In the genomic region with DNA sequence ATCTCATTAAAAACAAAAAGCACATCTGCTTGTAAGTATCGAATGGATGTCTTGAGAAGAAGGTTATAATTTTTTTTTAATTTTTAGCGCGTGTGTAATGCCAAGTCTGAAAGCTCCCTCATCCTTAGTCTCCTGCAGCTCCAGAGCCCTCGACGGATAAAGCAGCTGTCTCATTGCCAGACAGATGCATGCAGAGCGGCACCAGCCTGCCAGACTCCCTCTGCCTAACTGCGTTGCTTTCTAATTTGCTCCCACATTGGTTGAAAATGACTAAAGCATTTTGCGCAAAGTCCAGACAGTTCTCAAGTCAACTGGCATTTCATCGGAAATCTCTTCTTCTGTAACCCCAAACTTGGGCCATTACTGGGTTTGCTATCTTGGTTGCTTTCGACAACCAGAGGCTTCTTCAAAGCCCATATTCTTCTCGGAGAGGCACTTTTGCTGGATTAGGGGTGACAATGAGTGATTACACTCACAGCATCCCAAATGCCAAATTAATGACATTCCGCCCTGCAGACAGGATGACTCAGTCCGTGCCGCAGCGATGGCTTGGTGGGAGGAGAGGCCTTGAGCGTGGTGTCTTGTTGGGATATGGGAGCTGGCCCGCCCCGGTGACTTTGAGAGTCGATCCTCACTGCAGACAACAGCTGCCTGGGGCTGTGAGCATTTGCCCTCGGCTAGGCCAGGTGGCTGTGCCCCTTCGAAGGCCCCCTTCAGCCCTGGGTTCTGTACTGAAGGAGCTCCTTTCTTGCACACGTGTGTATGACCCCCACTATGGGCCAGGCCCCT, we compare ENCODE assay signal across 33 cellular contexts. TPM values are rescaled to one million over a fixed set of nuclear protein-coding genes. Genes with fewer than 3 reads are reported as not detected.
DNase-seq lines count a peak whose midpoint lies in the region; ATAC-seq, FAIRE-seq and TF ChIP-seq lines count a peak whose summit lies in the region.
"Had no signal": no experiment of that assay in that cellular context is flagged by ENCODE, and none has a peak within 500 bp of the region (broad histone marks: within the 10 kb centered on the region; RNA-seq: fewer than 3 reads in every experiment).

No MANE protein-coding gene starts in this region.

- H2AFZ ChIP-seq in HCT116 (ENCODE audit: low read depth, low read length, poor library complexity, severe bottlenecking), result no peak overlapping the region

- no peak for TF ChIP-seq RAD21 in HCT116 (IDR thresholded peaks at IDR 0.05; ENCODE audit: low read depth)

- in situ Hi-C loops in HAP-1 (cut with MboI; ENCODE audit: low sequenced_read_pairs), result no loop called here

- H3K36me3 ChIP-seq in A673 (ENCODE audit: insufficient read depth, low read length, poor library complexity, severe bottlenecking), result peaks cover 69% of the 10 kb centered on the region
- H3K36me3 ChIP-seq in HCT116 (ENCODE audit: control insufficient read depth in 1 of 2, insufficient read depth in 2 of 2, low read length in 2 of 2), result no peaks in the 10 kb centered on the region
- H3K36me3 ChIP-seq in HAP-1 (replicated peaks), result no peaks in the 10 kb centered on the region
- H3K36me3 ChIP-seq: BLaER1 treated with 17β-estradiol and CSF1 and Interleukin-3, amounts not matched to agents 10 nM and 100 nM; cardiac muscle cell; right lobe of liver had no signal

- H3K9me3 ChIP-seq in A673 (ENCODE audit: low read depth, low read length, poor library complexity, severe bottlenecking) (no peaks in the 10 kb centered on the region), HCT116 (ENCODE audit: control insufficient read depth in 1 of 2, insufficient read depth in 1 of 2, low read depth in 1 of 2, low read length in 2 of 2) (no peaks in the 10 kb centered on the region), HAP-1 (no peaks in the 10 kb centered on the region)
- H3K9me3 ChIP-seq: esophagus muscularis mucosa, right lobe of liver had no signal

- H3K79me2 ChIP-seq in HCT116 (ENCODE audit: insufficient read depth, low read length), result no peaks in the 10 kb centered on the region

- H3K9me2 ChIP-seq in HCT116 (ENCODE audit: insufficient read depth), result no peaks in the 10 kb centered on the region

- RAD21 ChIA-PET in HCT116 (lab: Charles Lee; ENCODE audit: low non-redundant PET in 1 of 2, low total read pairs in 2 of 2, uncharacterized antibody in 2 of 2, unreplicated experiment in 2 of 2), result no interaction called here

- intact Hi-C loops in A673 (cut with micrococcal nuclease; ENCODE audit: unreplicated experiment) (no loop called here), HCT116 (cut with micrococcal nuclease) (no loop called here)

- peak; percentile 90 for DNase-seq in A673 (ENCODE audit: low spot score)
- no peak for DNase-seq in HCT116 (ENCODE audit: low read depth, low spot score)
- DNase-seq in islet precursor cell, result peak; percentile 89
- no peak for DNase-seq in HAP-1 (ENCODE audit: low spot score in 2 of 2)
- DNase-seq in H54 (ENCODE audit: insufficient read length, low spot score), result no peak
- DNase-seq in DMS153 treated with DMSO at 0.1 percent for 48 hours (lab: John Stamatoyannopoulos, UW; ENCODE audit: unreplicated experiment), result no peak
- DNase-seq in activated CD8-positive, alpha-beta memory T cell treated with anti-CD3 and anti-CD28 coated beads, Interleukin-2, amount 50 U/mL, for 4 hours, result no peak
- DNase-seq: activated CD4-positive, alpha-beta T cell treated with anti-CD3 and anti-CD28 coated beads for 36 hours; activated effector memory CD4-positive, alpha-beta T cell treated with anti-CD3 and anti-CD28 coated beads, Interleukin-2, amount 50 U/mL, for 16 hours; activated naive CD8-positive, alpha-beta T cell treated with anti-CD3 and anti-CD28 coated beads for 36 hours; aorta; cortex of kidney; DMS153; foreskin keratinocyte; GDM1; Karpas-422; kidney glomerular epithelial cell; naive B cell; NCI-H1436; NCI-H2081; NCI-H446 treated with DMSO at 0.1 percent for 48 hours; PC-3; Right ventricle myocardium superior; stimulated activated CD4-positive, alpha-beta T cell treated with anti-CD3 and anti-CD28 coated beads, Interleukin-12 subunit alpha, Interleukin-12 subunit beta, amount 100 ng/mL, for 4 hours; stimulated activated CD4-positive, alpha-beta T cell treated with anti-CD3 and anti-CD28 coated beads, Interleukin-4, amount 100 ng/mL, for 1 hour; T-helper 9 cell; trophoblast cell had no signal

- H3K27ac ChIP-seq in A673 (ENCODE audit: low read depth, low read length, poor library complexity, severe bottlenecking) (peak overlapping the region; percentile 43), HCT116 (ENCODE audit: low read depth, low read length) (no peak overlapping the region), angular gyrus (ENCODE audit: low read depth, low read length) (peak overlapping the region; percentile 74)
- H3K27ac ChIP-seq: BLaER1 treated with 17β-estradiol and CSF1 and Interleukin-3, amounts not matched to agents 10 nM and 100 nM; cardiac muscle cell; foreskin keratinocyte; right lobe of liver had no signal

- TF ChIP-seq CTCF in A673 (conservative IDR thresholded peaks at IDR 0.05; ENCODE audit: low read depth, low read length) (no peak), HCT116 (IDR thresholded peaks at IDR 0.05 in 2 of 3, conservative IDR thresholded peaks at IDR 0.05 in 1 of 3; ENCODE audit: borderline replicate concordance in 1 of 3, insufficient read depth in 1 of 3, low read depth in 2 of 3, low read length in 2 of 3) (no peak)

- H3K4me1 ChIP-seq in A673 (ENCODE audit: insufficient read depth, low read length, poor library complexity, severe bottlenecking), result peaks cover 22% of the 10 kb centered on the region
- H3K4me1 ChIP-seq in HCT116 (ENCODE audit: control insufficient read depth in 1 of 2, insufficient read depth in 2 of 2, low read length in 2 of 2), result peaks cover 0 to 6% of the 10 kb centered on the region in 2 experiments; a peak in 1 of 4 replicates
- H3K4me1 ChIP-seq in HAP-1, result no peaks in the 10 kb centered on the region
- H3K4me1 ChIP-seq: BLaER1 treated with 17β-estradiol and CSF1 and Interleukin-3, amounts not matched to agents 10 nM and 100 nM; foreskin keratinocyte; right lobe of liver had no signal

- CTCF ChIA-PET in A673 (lab: Charles Lee) (no interaction called here), HCT116 (lab: Charles Lee) (no interaction called here)

- TF ChIP-seq POLR2A in HCT116 (IDR thresholded peaks at IDR 0.05; ENCODE audit: borderline replicate concordance, extremely low read depth, insufficient read depth, insufficient read length) (no peak), H54 (IDR thresholded peaks at IDR 0.05; ENCODE audit: low read depth, low read length) (no peak)

- BruUV-seq in A673 (replicated peaks; lab: Mats Ljungman, UMichigan), result no TSS peak
- no TSS peak for BruUV-seq in HCT116 (replicated peaks; lab: Mats Ljungman, UMichigan)

- no peaks in the 10 kb centered on the region for H4K20me1 ChIP-seq in HCT116 (ENCODE audit: insufficient read depth)

- peak; percentile 58 for ATAC-seq in HCT116
- ATAC-seq: activated CD4-positive, alpha-beta T cell treated with anti-CD3 and anti-CD28 coated beads for 36 hours; foreskin keratinocyte; HepG2; PC-3; right lobe of liver had no signal

- POLR2A ChIA-PET in A673 (lab: Charles Lee; ENCODE audit: low non-redundant PET), result interaction anchor here (0.6 kb wide), 1 partner anchor 15 kb away, joined by 5 read pairs; no protein-coding TSS in a partner anchor
- POLR2A ChIA-PET in HCT116 (lab: Charles Lee), result no interaction called here

- H3K4me3 ChIP-seq in A673 (ENCODE audit: low read depth, low read length, poor library complexity, severe bottlenecking) (no peak overlapping the region), HCT116 (replicated peaks in 1 of 2; ENCODE audit: low read depth in 1 of 2, low read length in 2 of 2) (no peak overlapping the region), HAP-1 (no peak overlapping the region)
- H3K4me3 ChIP-seq: BLaER1 treated with 17β-estradiol and CSF1 and Interleukin-3, amounts not matched to agents 10 nM and 100 nM; cardiac muscle cell; esophagus muscularis mucosa; right lobe of liver had no signal

- 0 out of 2 replicates have a peak overlapping the region, but pooled peaks have one; percentile 20 for H3K4me2 ChIP-seq in HCT116 (ENCODE audit: low read length)
- H3K4me2 ChIP-seq: BLaER1 treated with 17β-estradiol and CSF1 and Interleukin-3, amounts not matched to agents 10 nM and 100 nM had no signal

- H3K9ac ChIP-seq in HCT116 (ENCODE audit: low read length), result no peak overlapping the region
- H3K9ac ChIP-seq: BLaER1 treated with 17β-estradiol and CSF1 and Interleukin-3, amounts not matched to agents 10 nM and 100 nM had no signal

- FAIRE-seq in H54 (lab: Jason Lieb, UNC), result no peak
- FAIRE-seq: HepG2 had no signal

- no peaks in the 10 kb centered on the region for H3K27me3 ChIP-seq in A673 (replicated peaks; ENCODE audit: insufficient read depth, low read depth, low read length, poor library complexity)
- H3K27me3 ChIP-seq in HCT116 (ENCODE audit: insufficient read depth, low read length), result no peaks in the 10 kb centered on the region
- no peaks in the 10 kb centered on the region for H3K27me3 ChIP-seq in HAP-1 (ENCODE audit: low read depth)
- H3K27me3 ChIP-seq: BLaER1 treated with 17β-estradiol and CSF1 and Interleukin-3, amounts not matched to agents 10 nM and 100 nM; cardiac muscle cell; foreskin keratinocyte; right lobe of liver had no signal

TF ChIP-seq in HCT116, 20 proteins besides CTCF, POLR2A, EP300 and RAD21:
- TF ChIP-seq, protein P1, sequence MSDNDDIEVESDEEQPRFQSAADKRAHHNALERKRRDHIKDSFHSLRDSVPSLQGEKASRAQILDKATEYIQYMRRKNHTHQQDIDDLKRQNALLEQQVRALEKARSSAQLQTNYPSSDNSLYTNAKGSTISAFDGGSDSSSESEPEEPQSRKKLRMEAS (IDR thresholded peaks at IDR 0.05), result no peak
- TF ChIP-seq POLR2AphosphoS5 (IDR thresholded peaks at IDR 0.05; ENCODE audit: low read depth, low read length) (no peak), EZH2 (IDR thresholded peaks at IDR 0.05) (no peak), YY1 (IDR thresholded peaks at IDR 0.05; ENCODE audit: extremely low read depth, insufficient replicate concordance, low read depth, low read length) (no peak), JUND (IDR thresholded peaks at IDR 0.05) (no peak), EGR1 (IDR thresholded peaks at IDR 0.05; ENCODE audit: low read depth) (no peak)

RNA-seq across cellular contexts. Expression of gene OLFM1, which starts 29.6 kb away (rescaled TPM):
- total RNA-seq in A673 (2021), result 278 and 308 TPM in 2 replicates
- total RNA-seq in HCT116 (2021; ENCODE audit: unreplicated experiment), result 3.5 TPM
- polyA plus RNA-seq in HCT116 (2012), result 3.5 and 4.6 TPM in 2 replicates
- total RNA-seq: activated CD4-positive, alpha-beta T cell treated with anti-CD3 and anti-CD28 coated beads for 36 hours; activated naive CD8-positive, alpha-beta T cell treated with anti-CD3 and anti-CD28 coated beads for 36 hours; HepG2 had no signal
- polyA plus RNA-seq: HepG2 had no signal

Comparison
In these comparisons a context has a peak if more than half of its experiments do, and no peak if none do; other contexts are left out.
1. DNase-seq: peak in A673 (single experiment) and islet precursor cell (single experiment); none in HCT116 (single experiment), HAP-1 (0 of 2), H54 (single experiment), DMS153 treated with DMSO at 0.1 percent for 48 hours (single experiment) and activated CD8-positive, alpha-beta memory T cell treated with anti-CD3 and anti-CD28 coated beads, Interleukin-2, amount 50 U/mL, for 4 hours (single experiment).
2. RNA of gene OLFM1, which starts 29.6 kb away (total RNA-seq): 278 to 308 TPM in A673; 3.5 TPM in HCT116 (single experiment); every median in the first group is over 10 times any median in the second.